ENCODE assay signal across 16 cellular contexts in the genomic region with DNA sequence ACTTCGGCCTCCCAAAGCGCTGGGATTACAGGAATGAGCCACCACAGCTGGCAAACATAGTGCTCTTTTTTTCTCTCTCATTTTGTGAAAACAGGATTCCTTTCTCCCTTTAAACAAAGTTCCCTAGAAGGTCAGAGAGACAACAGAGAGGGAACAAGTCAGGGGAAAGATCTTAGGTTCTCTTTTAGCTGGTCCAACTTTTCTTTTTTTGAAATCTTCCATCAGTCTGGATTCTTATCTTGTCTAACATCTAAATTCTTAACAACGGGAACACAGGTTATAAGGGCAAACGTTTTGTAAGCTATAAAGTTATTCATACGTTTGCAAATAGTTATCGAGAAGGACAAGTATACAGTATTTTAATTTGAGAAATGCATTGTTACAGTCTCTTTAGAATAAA.
"Had no signal": no experiment of that assay in that cellular context is flagged by ENCODE, and none has a peak within 500 bp of the region (broad histone marks: within the 10 kb centered on the region; RNA-seq: fewer than 3 reads in every experiment).

No MANE protein-coding gene starts in this region.

- H3K4me3 Mint-ChIP-seq: mesothelial cell of epicardium had no signal

- H3K27ac Mint-ChIP-seq: mesothelial cell of epicardium had no signal

- H3K9me3 ChIP-seq: esophagus muscularis mucosa, gastroesophageal sphincter, heart left ventricle, left lung, lower lobe of right lung, mucosa of descending colon had no signal

- DNase-seq: dermis blood vessel endothelial cell; dorsolateral prefrontal cortex; effector CD4-positive, alpha-beta T cell; effector memory CD4-positive, alpha-beta T cell; foreskin keratinocyte; heart left ventricle; hippocampal formation; left cardiac atrium; left lung; left ventricle myocardium superior; lower lobe of right lung; mesenchymal stem cell; mucosa of descending colon had no signal

- H3K9me3 Mint-ChIP-seq: mesothelial cell of epicardium had no signal

- ATAC-seq: foreskin keratinocyte, gastroesophageal sphincter, heart left ventricle, left cardiac atrium, left lung, left ventricle myocardium superior, lower lobe of right lung, mucosa of descending colon had no signal
